In the genomic region with DNA sequence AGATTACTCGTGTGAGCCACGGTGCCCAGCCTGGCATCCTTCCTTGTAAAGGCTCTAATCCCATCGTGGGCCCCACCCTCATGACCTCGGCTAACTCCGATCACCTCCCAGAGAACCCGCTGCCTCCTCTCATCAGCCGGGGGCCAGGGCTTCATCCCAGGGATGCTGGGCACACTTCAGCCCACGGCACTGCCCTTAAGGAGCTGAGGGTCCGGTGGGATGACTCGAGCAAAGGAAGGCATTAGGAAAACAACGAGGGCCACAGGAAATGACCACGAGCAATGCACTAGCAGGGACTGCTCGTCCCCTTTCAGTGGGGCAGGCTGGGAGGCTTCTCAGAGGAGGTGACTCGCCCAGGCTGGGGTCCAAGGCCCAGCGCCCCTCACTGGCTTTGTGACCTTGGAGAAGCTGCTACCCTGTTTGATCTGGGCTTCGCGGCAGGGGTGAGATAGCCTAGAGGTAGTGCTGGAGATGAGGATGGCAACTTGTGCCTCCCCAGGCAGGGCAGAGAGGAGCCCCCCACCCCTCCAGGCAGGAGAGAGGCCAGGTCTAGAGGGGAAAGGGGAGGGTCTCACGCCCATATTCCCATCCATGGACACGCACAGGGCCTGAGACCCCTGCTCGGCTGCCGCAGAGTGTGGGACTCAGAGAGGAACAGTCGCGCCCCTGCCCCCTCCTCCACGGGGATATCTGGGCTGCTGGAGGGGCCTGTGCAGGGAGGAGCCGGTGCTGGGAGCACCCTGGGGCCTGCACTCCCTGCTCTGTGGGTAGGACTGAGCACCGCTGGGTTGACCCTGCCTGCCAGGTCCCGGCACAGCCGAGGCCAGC, we compare ENCODE assay signal across 17 cellular contexts. TPM values are rescaled to one million over a fixed set of nuclear protein-coding genes. Genes with fewer than 3 reads are reported as not detected.
DNase-seq lines count a peak whose midpoint lies in the region; ATAC-seq and TF ChIP-seq lines count a peak whose summit lies in the region.
"Had no signal": no experiment of that assay in that cellular context is flagged by ENCODE, and none has a peak within 500 bp of the region (broad histone marks: within the 10 kb centered on the region; RNA-seq: fewer than 3 reads in every experiment).

No MANE protein-coding gene starts in this region.

- peak overlapping the region; percentile 27 for H3K9ac ChIP-seq in neural cell (ENCODE audit: low read length)

- TF ChIP-seq CTCF in right atrium auricular region (IDR thresholded peaks at IDR 0.05) (no peak), coronary artery (IDR thresholded peaks at IDR 0.05) (no peak), neural cell (IDR thresholded peaks at IDR 0.05; ENCODE audit: poor library complexity, severe bottlenecking) (no peak)

- H3F3A ChIP-seq in neural cell (ENCODE audit: insufficient read depth, low read length, poor library complexity, severe bottlenecking): no peaks in the 10 kb centered on the region

- TF ChIP-seq RAD21 in neural cell (conservative IDR thresholded peaks at IDR 0.05): no peak

- H3K27ac ChIP-seq in right atrium auricular region (no peak overlapping the region), coronary artery (no peak overlapping the region), neural cell (ENCODE audit: low read length) (peak overlapping the region; percentile 53)

- no peaks in the 10 kb centered on the region for H4K20me1 ChIP-seq in neural cell (ENCODE audit: insufficient read depth)

- no peaks in the 10 kb centered on the region for H3K36me3 ChIP-seq in right atrium auricular region
- H3K36me3 ChIP-seq in neural cell (ENCODE audit: insufficient read depth, low read length): no peaks in the 10 kb centered on the region

- H3K79me2 ChIP-seq in neural cell (replicated peaks; ENCODE audit: insufficient read depth, low read length): peaks cover 7% of the 10 kb centered on the region

- no peak for TF ChIP-seq EP300 in neural cell (conservative IDR thresholded peaks at IDR 0.05; ENCODE audit: poor library complexity, severe bottlenecking)

- H3K9me3 ChIP-seq in right atrium auricular region: no peaks in the 10 kb centered on the region
- no peaks in the 10 kb centered on the region for H3K9me3 ChIP-seq in neural cell (ENCODE audit: low read length)

- H3K4me2 ChIP-seq in neural cell (ENCODE audit: low read length): no peak overlapping the region

- intact Hi-C loops in left cardiac atrium (cut with DNase I): no loop called here

- H3K4me3 ChIP-seq in right atrium auricular region (no peak overlapping the region), coronary artery (no peak overlapping the region), neural cell (ENCODE audit: low read length) (no peak overlapping the region)

- no peaks in the 10 kb centered on the region for H3K9me2 ChIP-seq in neural cell (ENCODE audit: insufficient read depth, low read length)

- no peak overlapping the region for H2AFZ ChIP-seq in neural cell (ENCODE audit: low read depth, low read length)

- H3K27me3 ChIP-seq in right atrium auricular region (no peaks in the 10 kb centered on the region), neural cell (ENCODE audit: insufficient read depth, low read depth, low read length) (no peaks in the 10 kb centered on the region)

- ATAC-seq in left cardiac atrium: no peak
- no peak for ATAC-seq in HG02970 (IDR thresholded peaks at IDR 0.05; ENCODE audit: low FRiP score, unreplicated experiment)
- no peak for ATAC-seq in GM21529 (IDR thresholded peaks at IDR 0.05; ENCODE audit: unreplicated experiment)
- ATAC-seq: activated T-cell treated with anti-CD3 and anti-CD28 coated beads, Interleukin-2, amount 50 U/mL, for 4 hours; natural killer cell had no signal

- peak; percentile 18 for DNase-seq in left cardiac atrium
- no peak for DNase-seq in right atrium auricular region (ENCODE audit: low spot score)
- DNase-seq in coronary artery (ENCODE audit: low spot score): peak; percentile 65
- no peak for DNase-seq in T-helper 9 cell
- no peak for DNase-seq in NCI-H128 (lab: John Stamatoyannopoulos, UW; ENCODE audit: unreplicated experiment)
- DNase-seq: activated CD4-positive, alpha-beta T cell treated with anti-CD3 and anti-CD28 coated beads, Interleukin-2, amount 10 ng/mL, durations not matched to agents 24 days and 14 days; activated T-cell treated with anti-CD3 and anti-CD28 coated beads, Interleukin-2, amount 50 U/mL, for 4 hours; Kasumi-1; natural killer cell; NCI-H1417; retina; SHP77; stimulated activated CD4-positive, alpha-beta T cell treated with anti-CD3 and anti-CD28 coated beads, Interleukin-1b, Interleukin-23, amount 100 ng/mL, for 48 hours; T-helper 2 cell had no signal

- peaks cover 0 to 23% of the 10 kb centered on the region in 2 donors for H3K4me1 ChIP-seq in right atrium auricular region

TF ChIP-seq in neural cell, 6 proteins besides CTCF, POLR2A, EP300 and RAD21:
- TF ChIP-seq MXI1 (conservative IDR thresholded peaks at IDR 0.05; ENCODE audit: poor library complexity, severe bottlenecking): no peak
- TF ChIP-seq TAF1 (IDR thresholded peaks at IDR 0.05; ENCODE audit: low read depth): no peak
- TF ChIP-seq, protein P1, sequence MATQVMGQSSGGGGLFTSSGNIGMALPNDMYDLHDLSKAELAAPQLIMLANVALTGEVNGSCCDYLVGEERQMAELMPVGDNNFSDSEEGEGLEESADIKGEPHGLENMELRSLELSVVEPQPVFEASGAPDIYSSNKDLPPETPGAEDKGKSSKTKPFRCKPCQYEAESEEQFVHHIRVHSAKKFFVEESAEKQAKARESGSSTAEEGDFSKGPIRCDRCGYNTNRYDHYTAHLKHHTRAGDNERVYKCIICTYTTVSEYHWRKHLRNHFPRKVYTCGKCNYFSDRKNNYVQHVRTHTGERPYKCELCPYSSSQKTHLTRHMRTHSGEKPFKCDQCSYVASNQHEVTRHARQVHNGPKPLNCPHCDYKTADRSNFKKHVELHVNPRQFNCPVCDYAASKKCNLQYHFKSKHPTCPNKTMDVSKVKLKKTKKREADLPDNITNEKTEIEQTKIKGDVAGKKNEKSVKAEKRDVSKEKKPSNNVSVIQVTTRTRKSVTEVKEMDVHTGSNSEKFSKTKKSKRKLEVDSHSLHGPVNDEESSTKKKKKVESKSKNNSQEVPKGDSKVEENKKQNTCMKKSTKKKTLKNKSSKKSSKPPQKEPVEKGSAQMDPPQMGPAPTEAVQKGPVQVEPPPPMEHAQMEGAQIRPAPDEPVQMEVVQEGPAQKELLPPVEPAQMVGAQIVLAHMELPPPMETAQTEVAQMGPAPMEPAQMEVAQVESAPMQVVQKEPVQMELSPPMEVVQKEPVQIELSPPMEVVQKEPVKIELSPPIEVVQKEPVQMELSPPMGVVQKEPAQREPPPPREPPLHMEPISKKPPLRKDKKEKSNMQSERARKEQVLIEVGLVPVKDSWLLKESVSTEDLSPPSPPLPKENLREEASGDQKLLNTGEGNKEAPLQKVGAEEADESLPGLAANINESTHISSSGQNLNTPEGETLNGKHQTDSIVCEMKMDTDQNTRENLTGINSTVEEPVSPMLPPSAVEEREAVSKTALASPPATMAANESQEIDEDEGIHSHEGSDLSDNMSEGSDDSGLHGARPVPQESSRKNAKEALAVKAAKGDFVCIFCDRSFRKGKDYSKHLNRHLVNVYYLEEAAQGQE (IDR thresholded peaks at IDR 0.05; ENCODE audit: borderline replicate concordance): no peak
- no peak for TF ChIP-seq SMC3 (conservative IDR thresholded peaks at IDR 0.05; ENCODE audit: poor library complexity)
- no peak for TF ChIP-seq EZH2 (IDR thresholded peaks at IDR 0.05; ENCODE audit: borderline replicate concordance, insufficient read depth, low read length, poor library complexity, severe bottlenecking)
- no peak for TF ChIP-seq POLR2AphosphoS5 (IDR thresholded peaks at IDR 0.05)

RNA-seq across cellular contexts. Expression of gene ELFN1, which starts 26.8 kb away (rescaled TPM):
- total RNA-seq in left cardiac atrium: 1 to 10 TPM; 6.0 to 9.5 TPM
- total RNA-seq in right atrium auricular region: 10 to 100 TPM in 1 of 2 donors, 1 to 10 TPM in 1; 6.5 to 15.3 TPM
- 11.8 and 13.9 TPM in 2 replicates for polyA plus RNA-seq in neural cell
- polyA minus RNA-seq in neural cell: 14.5 and 15.8 TPM in 2 replicates
- total RNA-seq: activated CD4-positive, alpha-beta T cell treated with anti-CD3 and anti-CD28 coated beads, Interleukin-2, amount 10 ng/mL, durations not matched to agents 24 days and 14 days had no signal

Comparison
In these comparisons a context has a peak if more than half of its experiments do, and no peak if none do; other contexts are left out.
1. DNase-seq: peak in left cardiac atrium (single experiment) and coronary artery (single experiment); none in right atrium auricular region (single experiment), T-helper 9 cell (single experiment) and NCI-H128 (single experiment).